Comparison of ENCODE assay signal across 16 cellular contexts in the genomic region with DNA sequence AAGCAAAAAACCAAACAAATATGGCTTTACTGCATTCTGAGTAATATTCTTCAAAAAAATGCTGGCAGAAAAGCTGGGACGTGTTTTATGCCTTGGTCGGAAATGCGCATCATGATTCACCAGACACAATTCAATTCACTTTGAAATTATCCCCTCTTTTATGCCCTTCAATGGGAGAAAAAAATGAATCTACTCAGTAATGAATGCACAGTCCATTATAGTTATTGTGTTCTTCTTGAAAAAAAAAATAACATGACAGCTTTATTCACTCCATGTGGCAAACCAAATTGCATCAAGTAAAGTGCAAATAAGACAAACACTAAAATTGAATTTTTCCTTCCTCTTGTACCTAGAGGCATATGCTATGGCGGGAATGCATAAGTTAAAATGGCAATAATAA.
DNase-seq lines count a peak whose midpoint lies in the region; ATAC-seq and TF ChIP-seq lines count a peak whose summit lies in the region.
"Had no signal": no experiment of that assay in that cellular context is flagged by ENCODE, and none has a peak within 500 bp of the region (broad histone marks: within the 10 kb centered on the region; RNA-seq: fewer than 3 reads in every experiment).

No MANE protein-coding gene starts in this region.

- no peak overlapping the region for H3K14ac ChIP-seq in mesenchymal stem cell (ENCODE audit: low read length in 2 of 2)

- H3K79me2 ChIP-seq in smooth muscle cell (ENCODE audit: low read depth) = no peaks in the 10 kb centered on the region

- POLR2A ChIA-PET in A673 (lab: Charles Lee; ENCODE audit: low non-redundant PET) = no interaction called here

- peaks cover 0 to 1% (median 0%) of the 10 kb centered on the region in 5 experiments for H3K9me3 Mint-ChIP-seq in brain
- H3K9me3 Mint-ChIP-seq: CD4-positive, alpha-beta T cell; CD8-positive, alpha-beta T cell had no signal

- H2BK5ac ChIP-seq in mesenchymal stem cell (ENCODE audit: low read depth, low read length, poor library complexity, severe bottlenecking) = no peak overlapping the region

- H3K9me3 ChIP-seq in A673 (ENCODE audit: low read depth, low read length, poor library complexity, severe bottlenecking) (no peaks in the 10 kb centered on the region), smooth muscle cell (replicated peaks; ENCODE audit: low read depth) (no peaks in the 10 kb centered on the region), mesenchymal stem cell (ENCODE audit: control insufficient read depth, low read length) (no peaks in the 10 kb centered on the region)
- H3K9me3 ChIP-seq: BLaER1 treated with 17β-estradiol and CSF1 and Interleukin-3, amounts not matched to agents 10 nM and 100 nM; Caco-2 had no signal

- no peaks in the 10 kb centered on the region for H3K27me3 Mint-ChIP-seq in brain
- H3K27me3 Mint-ChIP-seq: CD4-positive, alpha-beta T cell had no signal

- BruUV-seq in A673 (replicated peaks; lab: Mats Ljungman, UMichigan) = no TSS peak

- peak overlapping the region in 1 of 5 experiments; percentile 31 for H3K4me3 Mint-ChIP-seq in brain
- H3K4me3 Mint-ChIP-seq: B cell; CD4-positive, alpha-beta T cell; CD8-positive, alpha-beta T cell had no signal

- peak overlapping the region in 4 of 5 experiments; percentile 30 to 90 (median 66) for H3K27ac Mint-ChIP-seq in brain
- H3K27ac Mint-ChIP-seq: B cell; CD4-positive, alpha-beta T cell; CD8-positive, alpha-beta T cell had no signal

- no peak overlapping the region for H3K23ac ChIP-seq in mesenchymal stem cell (ENCODE audit: low read length in 2 of 2)

- H3K4me2 ChIP-seq in smooth muscle cell (no peak overlapping the region), mesenchymal stem cell (ENCODE audit: low read length, poor library complexity, severe bottlenecking) (no peak overlapping the region)
- H3K4me2 ChIP-seq: BLaER1 treated with 17β-estradiol and CSF1 and Interleukin-3, amounts not matched to agents 10 nM and 100 nM had no signal

- H3K4ac ChIP-seq in mesenchymal stem cell (ENCODE audit: low read depth in 1 of 2, low read length in 2 of 2) = no peak overlapping the region

- H4K20me1 ChIP-seq in smooth muscle cell (ENCODE audit: low read depth) = no peaks in the 10 kb centered on the region
- H4K20me1 ChIP-seq: BLaER1 treated with 17β-estradiol and CSF1 and Interleukin-3, amounts not matched to agents 10 nM and 100 nM had no signal

- no peak overlapping the region for H2BK120ac ChIP-seq in mesenchymal stem cell (ENCODE audit: low read depth, low read length)

- WGBS in smooth muscle cell (ENCODE audit: low lambda C conversion rate) = 92% methylated on average over 4 of the region's 4 CpGs
- WGBS in mesenchymal stem cell = 98% methylated on average over 3 of the region's 4 CpGs

- H2BK15ac ChIP-seq in mesenchymal stem cell (ENCODE audit: low read depth, poor library complexity, severe bottlenecking) = no peak overlapping the region

- TF ChIP-seq CTCF in A673 (conservative IDR thresholded peaks at IDR 0.05; ENCODE audit: low read depth, low read length) (no peak), brain (conservative IDR thresholded peaks at IDR 0.05) (no peak), smooth muscle cell (IDR thresholded peaks at IDR 0.05; ENCODE audit: borderline replicate concordance, insufficient read depth, poor library complexity, severe bottlenecking) (no peak)

- H4K91ac ChIP-seq in mesenchymal stem cell (ENCODE audit: low read length) = no peak overlapping the region

- CTCF ChIA-PET in A673 (lab: Charles Lee) = no interaction called here

- H3K4me1 Mint-ChIP-seq in brain = peaks cover 37% of the 10 kb centered on the region

- H3K36me3 ChIP-seq in A673 (ENCODE audit: insufficient read depth, low read length, poor library complexity, severe bottlenecking) (no peaks in the 10 kb centered on the region), smooth muscle cell (ENCODE audit: low read depth) (no peaks in the 10 kb centered on the region), mesenchymal stem cell (ENCODE audit: control insufficient read depth in 1 of 2, insufficient read depth in 2 of 2, low read depth in 1 of 2, low read length in 2 of 2) (no peaks in the 10 kb centered on the region)
- H3K36me3 ChIP-seq: BLaER1 treated with 17β-estradiol and CSF1 and Interleukin-3, amounts not matched to agents 10 nM and 100 nM had no signal

- H3K4me3 ChIP-seq in A673 (ENCODE audit: low read depth, low read length, poor library complexity, severe bottlenecking) (no peak overlapping the region), smooth muscle cell (no peak overlapping the region), mesenchymal stem cell (ENCODE audit: insufficient read depth in 1 of 2, low read depth in 1 of 2, low read length in 2 of 2) (no peak overlapping the region)
- H3K4me3 ChIP-seq: BLaER1 treated with 17β-estradiol and CSF1 and Interleukin-3, amounts not matched to agents 10 nM and 100 nM had no signal

- no peak overlapping the region for H4K8ac ChIP-seq in mesenchymal stem cell (ENCODE audit: low read length)

- no peak overlapping the region for H3K27ac ChIP-seq in A673 (ENCODE audit: low read depth, low read length, poor library complexity, severe bottlenecking)
- H3K27ac ChIP-seq in smooth muscle cell (ENCODE audit: low read depth) = peak overlapping the region; percentile 100
- H3K27ac ChIP-seq in mesenchymal stem cell (ENCODE audit: low read length, poor library complexity, severe bottlenecking) = no peak overlapping the region
- H3K27ac ChIP-seq: BLaER1 treated with 17β-estradiol and CSF1 and Interleukin-3, amounts not matched to agents 10 nM and 100 nM; C4-2B had no signal

- H3F3A ChIP-seq in smooth muscle cell (ENCODE audit: low read depth) = peaks cover 29% of the 10 kb centered on the region

- no peak overlapping the region for H2BK12ac ChIP-seq in mesenchymal stem cell (ENCODE audit: low read length in 2 of 2)

- H3K79me1 ChIP-seq in mesenchymal stem cell (replicated peaks; ENCODE audit: low read length, poor library complexity, severe bottlenecking) = no peaks in the 10 kb centered on the region

- no peaks in the 10 kb centered on the region for H3K36me3 Mint-ChIP-seq in brain
- H3K36me3 Mint-ChIP-seq: CD8-positive, alpha-beta T cell had no signal

- no peak overlapping the region for H2AK5ac ChIP-seq in mesenchymal stem cell (ENCODE audit: low read length, severe bottlenecking)

- intact Hi-C loops in A673 (cut with micrococcal nuclease; ENCODE audit: unreplicated experiment) = no loop called here

- peaks cover 15% of the 10 kb centered on the region for H3K4me1 ChIP-seq in A673 (ENCODE audit: insufficient read depth, low read length, poor library complexity, severe bottlenecking)
- H3K4me1 ChIP-seq in smooth muscle cell (ENCODE audit: low read depth) = peaks cover 18% of the 10 kb centered on the region
- H3K4me1 ChIP-seq in mesenchymal stem cell (ENCODE audit: control insufficient read depth, insufficient read depth, low read depth, low read length) = no peaks in the 10 kb centered on the region
- H3K4me1 ChIP-seq: BLaER1 treated with 17β-estradiol and CSF1 and Interleukin-3, amounts not matched to agents 10 nM and 100 nM; Caco-2 had no signal

- ATAC-seq in GM21381 (IDR thresholded peaks at IDR 0.05; ENCODE audit: unreplicated experiment) = no peak
- ATAC-seq: CD8-positive, alpha-beta T cell had no signal

- H2AFZ ChIP-seq in smooth muscle cell (ENCODE audit: low read depth) = no peak overlapping the region
- H2AFZ ChIP-seq in mesenchymal stem cell (ENCODE audit: low read depth, low read length) = no peak overlapping the region

- no peaks in the 10 kb centered on the region for H3K27me3 ChIP-seq in A673 (replicated peaks; ENCODE audit: insufficient read depth, low read depth, low read length, poor library complexity)
- H3K27me3 ChIP-seq in smooth muscle cell (ENCODE audit: low read depth) = no peaks in the 10 kb centered on the region
- H3K27me3 ChIP-seq in mesenchymal stem cell (ENCODE audit: control insufficient read depth in 1 of 2, insufficient read depth in 1 of 2, low read length in 2 of 2) = no peaks in the 10 kb centered on the region
- H3K27me3 ChIP-seq: BLaER1 treated with 17β-estradiol and CSF1 and Interleukin-3, amounts not matched to agents 10 nM and 100 nM had no signal

- H3K9ac ChIP-seq in smooth muscle cell (ENCODE audit: low read depth) (no peak overlapping the region), mesenchymal stem cell (ENCODE audit: low read length) (no peak overlapping the region)
- H3K9ac ChIP-seq: BLaER1 treated with 17β-estradiol and CSF1 and Interleukin-3, amounts not matched to agents 10 nM and 100 nM had no signal

- no peak overlapping the region for H3K18ac ChIP-seq in mesenchymal stem cell (ENCODE audit: low read depth in 1 of 2, low read length in 2 of 2)

- DNase-seq in A673 (ENCODE audit: low spot score) (peak; percentile 21), smooth muscle cell (lab: John Stamatoyannopoulos, UW; ENCODE audit: unreplicated experiment) (no peak), mesenchymal stem cell (no peak)
- DNase-seq: 8988T; AML-193; Caco-2; Calu3; CD4-positive, alpha-beta T cell; CD8-positive, alpha-beta T cell; DMS79 treated with DMSO at 0.1 percent for 48 hours; GF-D8 had no signal
